In genomic region chr7:42227523-42227922, GRCh38 we compare ENCODE assay signal across 8 cellular contexts. TPM values are rescaled to one million over a fixed set of nuclear protein-coding genes. Genes with fewer than 3 reads are reported as not detected.
DNase-seq lines count a peak whose midpoint lies in the region; ATAC-seq and TF ChIP-seq lines count a peak whose summit lies in the region.

No MANE protein-coding gene starts in this region.

- H3K4me3 Mint-ChIP-seq in glutamatergic neuron (ENCODE audit: unreplicated experiment): peak overlapping the region; percentile 86
- peak overlapping the region; percentile 42 for H3K4me3 Mint-ChIP-seq in stimulated activated naive CD8-positive, alpha-beta T cell treated with anti-CD3 and anti-CD28 coated beads, Interleukin-15, Interleukin-2, amounts not matched to agents 100 ng/mL and 50 ng/mL, for 24 hours

- H3K27ac ChIP-seq in SK-N-SH (ENCODE audit: low read depth in 2 of 2, low read length in 1 of 2): no peak overlapping the region
- peak overlapping the region; percentile 65 for H3K27ac ChIP-seq in HUES6 (ENCODE audit: low read depth, low read length)

- H3K4me1 Mint-ChIP-seq in glutamatergic neuron (ENCODE audit: low read depth, unreplicated experiment): peaks cover 14% of the 10 kb centered on the region
- peaks cover 5% of the 10 kb centered on the region for H3K4me1 Mint-ChIP-seq in stimulated activated naive CD8-positive, alpha-beta T cell treated with anti-CD3 and anti-CD28 coated beads, Interleukin-15, Interleukin-2, amounts not matched to agents 100 ng/mL and 50 ng/mL, for 24 hours (ENCODE audit: low read depth)

- no peaks in the 10 kb centered on the region for H3F3A ChIP-seq in SK-N-SH (replicated peaks; ENCODE audit: insufficient read depth)

- no peaks in the 10 kb centered on the region for H3K79me2 ChIP-seq in SK-N-SH (ENCODE audit: insufficient read depth)

- H3K9me3 ChIP-seq in SK-N-SH: no peaks in the 10 kb centered on the region
- no peaks in the 10 kb centered on the region for H3K9me3 ChIP-seq in HUES6 (ENCODE audit: control insufficient read depth, insufficient read depth, low read depth, low read length)

- no peaks in the 10 kb centered on the region for H3K9me3 Mint-ChIP-seq in glutamatergic neuron (ENCODE audit: unreplicated experiment)
- H3K9me3 Mint-ChIP-seq in stimulated activated naive CD8-positive, alpha-beta T cell treated with anti-CD3 and anti-CD28 coated beads, Interleukin-15, Interleukin-2, amounts not matched to agents 100 ng/mL and 50 ng/mL, for 24 hours: no peaks in the 10 kb centered on the region

- TF ChIP-seq RAD21 in SK-N-SH (IDR thresholded peaks at IDR 0.05; ENCODE audit: low read length): no peak

- CTCF ChIA-PET in SK-N-SH (lab: Yijun Ruan, JAX): interaction anchor here (1.0 to 1.8 kb wide), 3 partner anchors 12 to 287 kb away, joined by 3 to 5 read pairs (median 4); no protein-coding TSS in a partner anchor

- no peaks in the 10 kb centered on the region for H3K9me2 ChIP-seq in SK-N-SH

- POLR2A ChIA-PET in SK-N-SH (lab: Yijun Ruan, JAX): no interaction called here

- no peak overlapping the region for H3K9ac ChIP-seq in SK-N-SH
- peak overlapping the region; percentile 61 for H3K9ac ChIP-seq in HUES6 (ENCODE audit: low read length)

- H3K27me3 Mint-ChIP-seq in glutamatergic neuron (ENCODE audit: unreplicated experiment): no peaks in the 10 kb centered on the region
- peaks cover 66% of the 10 kb centered on the region for H3K27me3 Mint-ChIP-seq in stimulated activated naive CD8-positive, alpha-beta T cell treated with anti-CD3 and anti-CD28 coated beads, Interleukin-15, Interleukin-2, amounts not matched to agents 100 ng/mL and 50 ng/mL, for 24 hours

- WGBS in SK-N-SH (ENCODE audit: low lambda C conversion rate): 13% methylated on average over 14 of the region's 14 CpGs

- DNase-seq in SK-N-SH: no peak
- DNase-seq in glutamatergic neuron: no peak
- DNase-seq in UCSD-AML1 (lab: John Stamatoyannopoulos, UW; ENCODE audit: unreplicated experiment): no peak
- DNase-seq in DMS79 treated with DMSO at 0.1 percent for 48 hours (lab: John Stamatoyannopoulos, UW): no peak
- no peak for DNase-seq in HPDE6-E6E7 (ENCODE audit: extremely low spot score)

- H3K27ac Mint-ChIP-seq in glutamatergic neuron (ENCODE audit: unreplicated experiment): no peak overlapping the region
- H3K27ac Mint-ChIP-seq in stimulated activated naive CD8-positive, alpha-beta T cell treated with anti-CD3 and anti-CD28 coated beads, Interleukin-15, Interleukin-2, amounts not matched to agents 100 ng/mL and 50 ng/mL, for 24 hours: no peak overlapping the region

- peak; percentile 24; the same call in 1 of the 3 replicates for ATAC-seq in SK-N-SH treated with all-trans-retinoic acid at 6 μM for 48 hours

- H4K20me1 ChIP-seq in SK-N-SH (ENCODE audit: insufficient read depth): no peaks in the 10 kb centered on the region

- H3K36me3 Mint-ChIP-seq in glutamatergic neuron (ENCODE audit: unreplicated experiment): no peaks in the 10 kb centered on the region
- no peaks in the 10 kb centered on the region for H3K36me3 Mint-ChIP-seq in stimulated activated naive CD8-positive, alpha-beta T cell treated with anti-CD3 and anti-CD28 coated beads, Interleukin-15, Interleukin-2, amounts not matched to agents 100 ng/mL and 50 ng/mL, for 24 hours (ENCODE audit: low read depth)

- H3K36me3 ChIP-seq in SK-N-SH (replicated peaks in 1 of 2; ENCODE audit: control insufficient read depth in 1 of 2, insufficient read depth in 2 of 2, low read length in 1 of 2): no peaks in the 10 kb centered on the region
- H3K36me3 ChIP-seq in HUES6 (ENCODE audit: control insufficient read depth, insufficient read depth, low read length): no peaks in the 10 kb centered on the region

- H3K4me2 ChIP-seq in SK-N-SH: no peak overlapping the region; the same call in 1 of the 2 replicates

- no peak for TF ChIP-seq EP300 in SK-N-SH (IDR thresholded peaks at IDR 0.05; ENCODE audit: borderline replicate concordance in 1 of 2, low read depth in 1 of 2, low read length in 1 of 2)

- TF ChIP-seq CTCF in SK-N-SH (IDR thresholded peaks at IDR 0.05) (no peak), glutamatergic neuron (IDR thresholded peaks at IDR 0.05; ENCODE audit: partially characterized antibody, unreplicated experiment) (no peak)

- H3K4me1 ChIP-seq in SK-N-SH (ENCODE audit: control insufficient read depth in 1 of 2, insufficient read depth in 2 of 2, low read depth in 1 of 2, low read length in 1 of 2): no peaks in the 10 kb centered on the region; a peak in 1 of 4 replicates
- peaks cover 87% of the 10 kb centered on the region for H3K4me1 ChIP-seq in HUES6 (ENCODE audit: control insufficient read depth, insufficient read depth, low read length)

- H3K27me3 ChIP-seq in SK-N-SH (ENCODE audit: insufficient read depth): peaks cover 92% of the 10 kb centered on the region
- no peaks in the 10 kb centered on the region for H3K27me3 ChIP-seq in HUES6 (ENCODE audit: control insufficient read depth, insufficient read depth, low read length)

- H3K4me3 ChIP-seq in SK-N-SH (ENCODE audit: low read depth in 2 of 2, low read length in 1 of 2) (no peak overlapping the region), HUES6 (ENCODE audit: low read depth, low read length) (peak overlapping the region; percentile 60)

- H2AFZ ChIP-seq in SK-N-SH (ENCODE audit: low read depth): no peak overlapping the region

TF ChIP-seq in SK-N-SH treated with all-trans-retinoic acid at 6 μM for 48 hours, 23 proteins besides CTCF, POLR2A, EP300 and RAD21 (continues in another document):
- no peak for TF ChIP-seq BACH2 (CRISPR knock-in tag; IDR thresholded peaks at IDR 0.05; ENCODE audit: borderline replicate concordance)
- TF ChIP-seq ARNTL (CRISPR knock-in tag; IDR thresholded peaks at IDR 0.05; ENCODE audit: borderline replicate concordance, low read depth): no peak
- no peak for TF ChIP-seq ESRRG (CRISPR knock-in tag; IDR thresholded peaks at IDR 0.05)
- no peak for TF ChIP-seq TOX (CRISPR knock-in tag; IDR thresholded peaks at IDR 0.05; ENCODE audit: borderline replicate concordance)
- no peak for TF ChIP-seq ZNF8 (CRISPR knock-in tag; IDR thresholded peaks at IDR 0.05)
- no peak for TF ChIP-seq ZFP30 (CRISPR knock-in tag; IDR thresholded peaks at IDR 0.05)
- TF ChIP-seq CSRNP3 (CRISPR knock-in tag; IDR thresholded peaks at IDR 0.05): no peak
- TF ChIP-seq ISL1 (CRISPR knock-in tag; IDR thresholded peaks at IDR 0.05): no peak
- TF ChIP-seq PPARA (CRISPR knock-in tag; IDR thresholded peaks at IDR 0.05; ENCODE audit: borderline replicate concordance): no peak

TF ChIP-seq in SK-N-SH, 30 proteins besides CTCF, POLR2A, EP300 and RAD21:
- TF ChIP-seq MEF2A (IDR thresholded peaks at IDR 0.05; ENCODE audit: borderline replicate concordance, low read depth) (no peak), NRF1 (IDR thresholded peaks at IDR 0.05; ENCODE audit: low read depth, low read length) (no peak), REST (IDR thresholded peaks at IDR 0.05; ENCODE audit: low read depth, low read length) (no peak), POLR2AphosphoS5 (IDR thresholded peaks at IDR 0.05; ENCODE audit: low read depth, low read length) (no peak), ELF1 (IDR thresholded peaks at IDR 0.05) (no peak), IRF3 (IDR thresholded peaks at IDR 0.05; ENCODE audit: low read depth, low read length) (no peak), YY1 (IDR thresholded peaks at IDR 0.05; ENCODE audit: low read depth) (no peak), CHD2 (IDR thresholded peaks at IDR 0.05; ENCODE audit: low read length, partially characterized antibody) (no peak), GATA2 (CRISPR knock-in tag; IDR thresholded peaks at IDR 0.05) (no peak), FOSL2 (IDR thresholded peaks at IDR 0.05; ENCODE audit: borderline replicate concordance, low read depth) (no peak)
TF ChIP-seq in SK-N-SH: peak in this region for 0.

RNA-seq across cellular contexts. Expression of gene GLI3, which starts 9.5 kb away (rescaled TPM):
- polyA plus RNA-seq in SK-N-SH (2012; rRNA removed): 0.08 and 0.10 TPM in 2 replicates
- 0.03 and 0.08 TPM in 2 replicates for polyA plus RNA-seq in SK-N-SH (2012; cell fraction: cytosol; rRNA removed)
- 0.01 and 0.05 TPM in 2 replicates for polyA plus RNA-seq in SK-N-SH (2012; cell fraction: nucleus; rRNA removed)
- 2.9 TPM for total RNA-seq in glutamatergic neuron (ENCODE audit: unreplicated experiment)
